ENCODE assay signal across 21 cellular contexts in genomic region chr1:175906370-175906769, GRCh38.
"Had no signal": no experiment of that assay in that cellular context is flagged by ENCODE, and none has a peak within 500 bp of the region (broad histone marks: within the 10 kb centered on the region; RNA-seq: fewer than 3 reads in every experiment).

No MANE protein-coding gene starts in this region.

- DNase-seq: cortex of kidney; dorsolateral prefrontal cortex; effector CD8-positive, alpha-beta T cell; gastrocnemius medialis; heart right ventricle; hypothalamus; kidney glomerular epithelial cell; mammary epithelial cell; mucosa of descending colon; naive thymus-derived CD8-positive, alpha-beta T cell; pancreas; right cardiac atrium; stimulated activated CD4-positive, alpha-beta T cell treated with anti-CD3 and anti-CD28 coated beads, Interleukin-2, amount 100 ng/mL, for 48 hours; stimulated activated naive CD8-positive, alpha-beta T cell treated with anti-CD3 and anti-CD28 coated beads, Interleukin-15, Interleukin-2, amounts not matched to agents 100 U/mL and 50 U/mL, for 24 hours; thyroid gland; upper lobe of left lung had no signal

- ATAC-seq: gastrocnemius medialis; heart right ventricle; mucosa of descending colon; naive thymus-derived CD8-positive, alpha-beta T cell; right cardiac atrium; stimulated activated naive CD8-positive, alpha-beta T cell treated with anti-CD3 and anti-CD28 coated beads, Interleukin-15, Interleukin-2, amounts not matched to agents 100 U/mL and 50 U/mL, for 24 hours had no signal

- H3K4me3 ChIP-seq: dorsolateral prefrontal cortex, esophagus muscularis mucosa, gastrocnemius medialis, heart right ventricle, mucosa of descending colon, pancreas, smooth muscle cell, suprapubic skin, thyroid gland, upper lobe of left lung, vagina had no signal

- H3K27ac ChIP-seq: dorsolateral prefrontal cortex, epithelial cell of prostate, esophagus muscularis mucosa, gastrocnemius medialis, heart right ventricle, pancreas, suprapubic skin, thyroid gland, upper lobe of left lung, vagina had no signal
